In genomic region chr1:153789478-153790148, GRCh38 we compare ENCODE assay signal across 2 cellular contexts.
TF ChIP-seq lines count a peak whose summit lies in the region.

No MANE protein-coding gene starts in this region.

TF ChIP-seq in HepG2, 621 proteins besides CTCF, POLR2A, EP300 and RAD21 (continued from another document):
- peak; percentile 35; the same call in 1 of the 2 replicates for TF ChIP-seq ZNF687 (CRISPR knock-in tag; IDR thresholded peaks at IDR 0.05)
- no peak for TF ChIP-seq THAP7 (CRISPR knock-in tag; IDR thresholded peaks at IDR 0.05)
- TF ChIP-seq ZNF770 (CRISPR knock-in tag; IDR thresholded peaks at IDR 0.05) = 0 out of 2 replicates have a peak, but pooled peaks have one; percentile 5
- no peak for TF ChIP-seq SOX6 (IDR thresholded peaks at IDR 0.05)
- TF ChIP-seq SOX6 (CRISPR knock-in tag; IDR thresholded peaks at IDR 0.05) = no peak

TF ChIP-seq in SK-N-SH treated with all-trans-retinoic acid at 6 μM for 48 hours, 23 proteins besides CTCF, POLR2A, EP300 and RAD21 (continued from another document):
- no peak for TF ChIP-seq POU6F1 (CRISPR knock-in tag; IDR thresholded peaks at IDR 0.05; ENCODE audit: borderline replicate concordance, low read depth)
- TF ChIP-seq RARB (CRISPR knock-in tag; IDR thresholded peaks at IDR 0.05) = no peak
- TF ChIP-seq SNAI2 (CRISPR knock-in tag; IDR thresholded peaks at IDR 0.05) = no peak
- no peak for TF ChIP-seq TCF4 (CRISPR knock-in tag; IDR thresholded peaks at IDR 0.05; ENCODE audit: borderline replicate concordance)
- no peak for TF ChIP-seq OSR1 (CRISPR knock-in tag; IDR thresholded peaks at IDR 0.05)
- TF ChIP-seq CSDC2 (CRISPR knock-in tag; IDR thresholded peaks at IDR 0.05) = no peak
- TF ChIP-seq CREB5 (CRISPR knock-in tag; IDR thresholded peaks at IDR 0.05; ENCODE audit: low read depth) = no peak
- no peak for TF ChIP-seq ZNF565 (CRISPR knock-in tag; conservative IDR thresholded peaks at IDR 0.05; ENCODE audit: low read depth)
- TF ChIP-seq TSHZ2 (CRISPR knock-in tag; IDR thresholded peaks at IDR 0.05) = no peak
- TF ChIP-seq ZC3H10 (CRISPR knock-in tag; IDR thresholded peaks at IDR 0.05) = no peak
- no peak for TF ChIP-seq BACH2 (CRISPR knock-in tag; IDR thresholded peaks at IDR 0.05; ENCODE audit: borderline replicate concordance)
